Comparison of ENCODE assay signal across 1 cellular context in the genomic region with DNA sequence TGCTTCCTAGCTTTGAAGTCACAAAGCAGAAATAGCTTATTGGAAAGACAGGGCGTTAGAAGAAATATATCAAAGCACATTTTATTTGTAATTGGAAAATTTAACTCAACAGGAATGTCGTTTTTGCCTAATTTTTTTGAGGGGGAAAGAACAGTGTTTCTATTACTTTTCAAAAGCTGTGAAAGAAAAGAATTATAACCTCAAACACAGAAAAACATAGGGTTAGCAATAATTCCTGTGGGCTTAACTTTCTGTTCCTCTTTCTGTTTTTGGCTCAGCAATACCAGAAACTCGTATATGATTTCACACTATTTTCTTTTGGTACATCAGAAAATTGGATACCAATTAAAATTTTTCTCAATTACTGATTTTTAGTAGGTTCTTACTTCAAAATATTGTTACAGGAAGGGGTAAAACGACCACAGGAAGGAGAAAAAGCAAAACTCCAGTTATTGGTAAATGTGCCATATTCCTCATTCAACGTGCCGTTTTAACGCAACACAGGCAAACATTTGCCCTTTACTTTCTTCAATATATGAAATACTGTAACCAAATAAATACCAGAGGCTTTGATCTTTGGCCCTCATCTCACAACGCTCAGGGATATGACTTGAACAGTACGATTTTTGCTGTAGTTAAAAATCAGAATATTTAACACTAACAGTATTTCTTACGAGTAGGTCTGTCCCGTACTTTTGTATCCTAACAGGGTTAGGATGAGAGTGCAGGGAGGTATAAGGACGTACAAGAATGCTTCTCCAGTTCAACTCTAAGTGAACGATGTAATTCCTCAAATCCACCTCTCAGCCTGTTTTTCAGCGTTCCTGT.
TF ChIP-seq lines count a peak whose summit lies in the region.

No MANE protein-coding gene starts in this region.

TF ChIP-seq in SK-N-SH, 30 proteins besides CTCF, POLR2A, EP300 and RAD21 (continued from another document):
- TF ChIP-seq, protein P1, sequence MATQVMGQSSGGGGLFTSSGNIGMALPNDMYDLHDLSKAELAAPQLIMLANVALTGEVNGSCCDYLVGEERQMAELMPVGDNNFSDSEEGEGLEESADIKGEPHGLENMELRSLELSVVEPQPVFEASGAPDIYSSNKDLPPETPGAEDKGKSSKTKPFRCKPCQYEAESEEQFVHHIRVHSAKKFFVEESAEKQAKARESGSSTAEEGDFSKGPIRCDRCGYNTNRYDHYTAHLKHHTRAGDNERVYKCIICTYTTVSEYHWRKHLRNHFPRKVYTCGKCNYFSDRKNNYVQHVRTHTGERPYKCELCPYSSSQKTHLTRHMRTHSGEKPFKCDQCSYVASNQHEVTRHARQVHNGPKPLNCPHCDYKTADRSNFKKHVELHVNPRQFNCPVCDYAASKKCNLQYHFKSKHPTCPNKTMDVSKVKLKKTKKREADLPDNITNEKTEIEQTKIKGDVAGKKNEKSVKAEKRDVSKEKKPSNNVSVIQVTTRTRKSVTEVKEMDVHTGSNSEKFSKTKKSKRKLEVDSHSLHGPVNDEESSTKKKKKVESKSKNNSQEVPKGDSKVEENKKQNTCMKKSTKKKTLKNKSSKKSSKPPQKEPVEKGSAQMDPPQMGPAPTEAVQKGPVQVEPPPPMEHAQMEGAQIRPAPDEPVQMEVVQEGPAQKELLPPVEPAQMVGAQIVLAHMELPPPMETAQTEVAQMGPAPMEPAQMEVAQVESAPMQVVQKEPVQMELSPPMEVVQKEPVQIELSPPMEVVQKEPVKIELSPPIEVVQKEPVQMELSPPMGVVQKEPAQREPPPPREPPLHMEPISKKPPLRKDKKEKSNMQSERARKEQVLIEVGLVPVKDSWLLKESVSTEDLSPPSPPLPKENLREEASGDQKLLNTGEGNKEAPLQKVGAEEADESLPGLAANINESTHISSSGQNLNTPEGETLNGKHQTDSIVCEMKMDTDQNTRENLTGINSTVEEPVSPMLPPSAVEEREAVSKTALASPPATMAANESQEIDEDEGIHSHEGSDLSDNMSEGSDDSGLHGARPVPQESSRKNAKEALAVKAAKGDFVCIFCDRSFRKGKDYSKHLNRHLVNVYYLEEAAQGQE (IDR thresholded peaks at IDR 0.05; ENCODE audit: low read depth, low read length): no peak
- TF ChIP-seq, protein P2, sequence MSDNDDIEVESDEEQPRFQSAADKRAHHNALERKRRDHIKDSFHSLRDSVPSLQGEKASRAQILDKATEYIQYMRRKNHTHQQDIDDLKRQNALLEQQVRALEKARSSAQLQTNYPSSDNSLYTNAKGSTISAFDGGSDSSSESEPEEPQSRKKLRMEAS (IDR thresholded peaks at IDR 0.05; ENCODE audit: low read depth): no peak
- no peak; the same call in 1 of the 2 replicates for TF ChIP-seq POLR2AphosphoS5 (IDR thresholded peaks at IDR 0.05; ENCODE audit: low read depth, low read length)
- TF ChIP-seq, protein P3, sequence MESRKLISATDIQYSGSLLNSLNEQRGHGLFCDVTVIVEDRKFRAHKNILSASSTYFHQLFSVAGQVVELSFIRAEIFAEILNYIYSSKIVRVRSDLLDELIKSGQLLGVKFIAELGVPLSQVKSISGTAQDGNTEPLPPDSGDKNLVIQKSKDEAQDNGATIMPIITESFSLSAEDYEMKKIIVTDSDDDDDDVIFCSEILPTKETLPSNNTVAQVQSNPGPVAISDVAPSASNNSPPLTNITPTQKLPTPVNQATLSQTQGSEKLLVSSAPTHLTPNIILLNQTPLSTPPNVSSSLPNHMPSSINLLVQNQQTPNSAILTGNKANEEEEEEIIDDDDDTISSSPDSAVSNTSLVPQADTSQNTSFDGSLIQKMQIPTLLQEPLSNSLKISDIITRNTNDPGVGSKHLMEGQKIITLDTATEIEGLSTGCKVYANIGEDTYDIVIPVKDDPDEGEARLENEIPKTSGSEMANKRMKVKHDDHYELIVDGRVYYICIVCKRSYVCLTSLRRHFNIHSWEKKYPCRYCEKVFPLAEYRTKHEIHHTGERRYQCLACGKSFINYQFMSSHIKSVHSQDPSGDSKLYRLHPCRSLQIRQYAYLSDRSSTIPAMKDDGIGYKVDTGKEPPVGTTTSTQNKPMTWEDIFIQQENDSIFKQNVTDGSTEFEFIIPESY (IDR thresholded peaks at IDR 0.05; ENCODE audit: borderline replicate concordance, low read depth): no peak
- no peak for TF ChIP-seq MEF2A (IDR thresholded peaks at IDR 0.05; ENCODE audit: borderline replicate concordance, low read depth)
- no peak for TF ChIP-seq ELF1 (IDR thresholded peaks at IDR 0.05)
- no peak for TF ChIP-seq NFIC (IDR thresholded peaks at IDR 0.05; ENCODE audit: borderline replicate concordance)
- no peak for TF ChIP-seq CHD2 (IDR thresholded peaks at IDR 0.05; ENCODE audit: low read length, partially characterized antibody)
